16 cellular contexts compared by ENCODE assay signal in genomic region chr10:132607491-132607890, GRCh38.
DNase-seq lines count a peak whose midpoint lies in the region; ATAC-seq and TF ChIP-seq lines count a peak whose summit lies in the region.
"Had no signal": no experiment of that assay in that cellular context is flagged by ENCODE, and none has a peak within 500 bp of the region (broad histone marks: within the 10 kb centered on the region; RNA-seq: fewer than 3 reads in every experiment).

No MANE protein-coding gene starts in this region.

- H3K4me1 ChIP-seq in Peyer's patch (peaks cover 0 to 42% (median 0%) of the 10 kb centered on the region in 4 donors), spleen (peaks cover 11 to 41% (median 19%) of the 10 kb centered on the region in 6 donors)

- no peaks in the 10 kb centered on the region for H3K27me3 Mint-ChIP-seq in activated naive CD4-positive, alpha-beta T cell treated with anti-CD3 and anti-CD28 coated beads for 36 hours (ENCODE audit: low read depth)

- DNase-seq in activated naive CD4-positive, alpha-beta T cell treated with anti-CD3 and anti-CD28 coated beads for 36 hours, result peak; percentile 1
- DNase-seq in activated naive CD4-positive, alpha-beta T cell treated with anti-CD3 and anti-CD28 coated beads, Interleukin-2, amount 50 U/mL, for 72 hours (ENCODE audit: low spot score in 2 of 2), result no peak
- DNase-seq in Peyer's patch, result peak in 2 of 3 donors; percentile 39 to 41
- DNase-seq in left lobe of liver (ENCODE audit: low spot score), result peak; percentile 40
- DNase-seq in spleen, result peak; percentile 60
- no peak for DNase-seq in DMS 273 treated with DMSO at 0.1 percent for 48 hours (lab: John Stamatoyannopoulos, UW)
- DNase-seq in NCI-H146 (lab: John Stamatoyannopoulos, UW), result no peak
- DNase-seq: 8988T, DMS153, NCI-H1048, NCI-H2227 treated with DMSO at 0.1 percent for 48 hours, NCI-H526 had no signal

- no peak overlapping the region for H3K4me3 Mint-ChIP-seq in activated naive CD4-positive, alpha-beta T cell treated with anti-CD3 and anti-CD28 coated beads for 36 hours

- CTCF ChIA-PET in activated naive CD4-positive, alpha-beta T cell treated with anti-CD3 and anti-CD28 coated beads for 36 hours (lab: Charles Lee), result interaction anchor here (0.5 kb wide), 1 partner anchor 160 kb away, joined by 3 read pairs; no protein-coding TSS in a partner anchor

- peaks cover 6% of the 10 kb centered on the region for H3K36me3 Mint-ChIP-seq in activated naive CD4-positive, alpha-beta T cell treated with anti-CD3 and anti-CD28 coated beads for 36 hours (ENCODE audit: low read depth)
- no peaks in the 10 kb centered on the region for H3K36me3 Mint-ChIP-seq in activated naive CD4-positive, alpha-beta T cell treated with anti-CD3 and anti-CD28 coated beads, Interleukin-2, amount 50 U/mL, for 72 hours

- 84 to 94% (median 93%) methylated on average over 12 to 20 of the region's 20 CpGs for WGBS in spleen, 5 donors

- H3K27ac Mint-ChIP-seq in activated naive CD4-positive, alpha-beta T cell treated with anti-CD3 and anti-CD28 coated beads for 36 hours, result no peak overlapping the region
- H3K27ac Mint-ChIP-seq in activated naive CD4-positive, alpha-beta T cell treated with anti-CD3 and anti-CD28 coated beads, Interleukin-2, amount 50 U/mL, for 72 hours, result no peak overlapping the region

- H3K4me3 ChIP-seq in Peyer's patch (no peak overlapping the region), spleen (no peak overlapping the region)
- H3K4me3 ChIP-seq: K562 had no signal

- H3K4me1 Mint-ChIP-seq in activated naive CD4-positive, alpha-beta T cell treated with anti-CD3 and anti-CD28 coated beads for 36 hours (ENCODE audit: low read depth), result peaks cover 37% of the 10 kb centered on the region

- ATAC-seq in activated naive CD4-positive, alpha-beta T cell treated with anti-CD3 and anti-CD28 coated beads, Interleukin-2, amount 50 U/mL, for 72 hours, result no peak
- ATAC-seq in left lobe of liver (no peak), HG03521 (IDR thresholded peaks at IDR 0.05; ENCODE audit: unreplicated experiment) (no peak)
- ATAC-seq: HCT116, K562 had no signal

- no peak for TF ChIP-seq CTCF in Peyer's patch (IDR thresholded peaks at IDR 0.05)
- no peak for TF ChIP-seq CTCF in spleen (IDR thresholded peaks at IDR 0.05 in 8 of 11, conservative IDR thresholded peaks at IDR 0.05 in 3 of 11)

- H3K9me3 Mint-ChIP-seq in activated naive CD4-positive, alpha-beta T cell treated with anti-CD3 and anti-CD28 coated beads for 36 hours, result no peaks in the 10 kb centered on the region
- H3K9me3 Mint-ChIP-seq in activated naive CD4-positive, alpha-beta T cell treated with anti-CD3 and anti-CD28 coated beads, Interleukin-2, amount 50 U/mL, for 72 hours, result peaks cover 0 to 4% of the 10 kb centered on the region in 2 donors

- H3K36me3 ChIP-seq in Peyer's patch, result no peaks in the 10 kb centered on the region
- H3K36me3 ChIP-seq in spleen, result peaks cover 0 to 39% (median 3%) of the 10 kb centered on the region in 6 donors

- H3K27me3 ChIP-seq in Peyer's patch (no peaks in the 10 kb centered on the region), spleen (replicated peaks in 1 of 7) (no peaks in the 10 kb centered on the region)

- no peak for TF ChIP-seq POLR2A in Peyer's patch (IDR thresholded peaks at IDR 0.05)
- TF ChIP-seq POLR2A in spleen (IDR thresholded peaks at IDR 0.05), result no peak

- intact Hi-C loops in activated naive CD4-positive, alpha-beta T cell treated with anti-CD3 and anti-CD28 coated beads for 36 hours (cut with micrococcal nuclease), result no loop called here
- intact Hi-C loops in spleen (cut with DNase I; ENCODE audit: low total_unique reads), result no loop called here

- no peaks in the 10 kb centered on the region for H3K9me3 ChIP-seq in Peyer's patch
- no peaks in the 10 kb centered on the region for H3K9me3 ChIP-seq in spleen

- H3K27ac ChIP-seq in Peyer's patch (no peak overlapping the region), spleen (no peak overlapping the region)
- H3K27ac ChIP-seq: RWPE1 had no signal

Comparison
In these comparisons a context has a peak if more than half of its experiments do, and no peak if none do; other contexts are left out.
1. DNase-seq: peak in activated naive CD4-positive, alpha-beta T cell treated with anti-CD3 and anti-CD28 coated beads for 36 hours (single experiment), Peyer's patch (2 of 3), left lobe of liver (single experiment) and spleen (single experiment); none in activated naive CD4-positive, alpha-beta T cell treated with anti-CD3 and anti-CD28 coated beads, Interleukin-2, amount 50 U/mL, for 72 hours (0 of 2), DMS 273 treated with DMSO at 0.1 percent for 48 hours (single experiment) and NCI-H146 (single experiment).